ENCODE assay signal across 14 cellular contexts in genomic region chr7:8434290-8435002, GRCh38. TPM values are rescaled to one million over a fixed set of nuclear protein-coding genes. Genes with fewer than 3 reads are reported as not detected.
A peak's percentile ranks its signal among the peaks of the same experiment; 100 is the strongest.
DNase-seq lines count a peak whose midpoint lies in the region; ATAC-seq and TF ChIP-seq lines count a peak whose summit lies in the region.
"Had no signal": no experiment of that assay in that cellular context is flagged by ENCODE, and none has a peak within 500 bp of the region (broad histone marks: within the 10 kb centered on the region; RNA-seq: fewer than 3 reads in every experiment).

No MANE protein-coding gene starts in this region.

- H3K36me3 Mint-ChIP-seq in activated CD4-positive, alpha-beta T cell treated with anti-CD3 and anti-CD28 coated beads, Interleukin-2, amount 10 ng/mL, durations not matched to agents 7 days and 5 days (ENCODE audit: low read depth), result peaks cover 1% of the 10 kb centered on the region

- no peaks in the 10 kb centered on the region; the same call in 1 of the 2 replicates for H3K36me3 ChIP-seq in Panc1 (ENCODE audit: control insufficient read depth, insufficient read depth, low read length)
- H3K36me3 ChIP-seq in iPS-15b (ENCODE audit: control insufficient read depth, insufficient read depth, low read length), result no peaks in the 10 kb centered on the region
- H3K36me3 ChIP-seq in spleen, result no peaks in the 10 kb centered on the region
- H3K36me3 ChIP-seq: thyroid gland had no signal

- ATAC-seq in Panc1, result peak; percentile 61
- ATAC-seq: HCT116; naive thymus-derived CD8-positive, alpha-beta T cell had no signal

- H3K4me1 ChIP-seq in Panc1 (ENCODE audit: control insufficient read depth, insufficient read depth, low read length) (peaks cover 5% of the 10 kb centered on the region; the same call in 1 of the 2 replicates), iPS-15b (ENCODE audit: control insufficient read depth, insufficient read depth, low read length) (peaks cover 5% of the 10 kb centered on the region), spleen (peaks cover 0 to 24% (median 8%) of the 10 kb centered on the region in 6 donors)

- H3K9ac ChIP-seq in iPS-15b (ENCODE audit: low read depth, low read length), result no peak overlapping the region

- in situ Hi-C loops in Panc1 (cut with HindIII; ENCODE audit: low pct_unique_long_range_greater_than_20kb, low sequenced_read_pairs) (no loop called here), GM13977 (cut with MboI; ENCODE audit: low pct_unique_long_range_greater_than_20kb, low sequenced_read_pairs, unreplicated experiment) (loop anchor here (25.0 kb wide), 1 partner anchor 278 kb away; no protein-coding TSS in a partner anchor)

- H3K27ac ChIP-seq in Panc1 (ENCODE audit: low read length), result no peak overlapping the region
- H3K27ac ChIP-seq in spleen, result no peak overlapping the region
- H3K27ac ChIP-seq: thyroid gland had no signal

- CTCF ChIA-PET in activated CD4-positive, alpha-beta T cell treated with anti-CD3 and anti-CD28 coated beads, Interleukin-2, amount 10 ng/mL, durations not matched to agents 7 days and 5 days (lab: Charles Lee), result no interaction called here
- CTCF ChIA-PET in Panc1 (lab: Charles Lee), result interaction anchor here (0.6 kb wide), 1 partner anchor 230 kb away, joined by 16 read pairs; no protein-coding TSS in a partner anchor

- H3K4me1 Mint-ChIP-seq in activated CD4-positive, alpha-beta T cell treated with anti-CD3 and anti-CD28 coated beads, Interleukin-2, amount 10 ng/mL, durations not matched to agents 7 days and 5 days, result peaks cover 4% of the 10 kb centered on the region

- H3K9me3 Mint-ChIP-seq in activated CD4-positive, alpha-beta T cell treated with anti-CD3 and anti-CD28 coated beads, Interleukin-2, amount 10 ng/mL, durations not matched to agents 7 days and 5 days, result no peaks in the 10 kb centered on the region

- no peak for TF ChIP-seq CTCF in Panc1 (IDR thresholded peaks at IDR 0.05)
- no peak for TF ChIP-seq CTCF in spleen (IDR thresholded peaks at IDR 0.05 in 8 of 11, conservative IDR thresholded peaks at IDR 0.05 in 3 of 11)
- TF ChIP-seq CTCF in GM13977 (IDR thresholded peaks at IDR 0.05; ENCODE audit: extremely low read depth, insufficient read depth, missing control alignments), result no peak

- peaks cover 75% of the 10 kb centered on the region for H3K27me3 Mint-ChIP-seq in activated CD4-positive, alpha-beta T cell treated with anti-CD3 and anti-CD28 coated beads, Interleukin-2, amount 10 ng/mL, durations not matched to agents 7 days and 5 days

- peak overlapping the region; percentile 54 for H3K27ac Mint-ChIP-seq in activated CD4-positive, alpha-beta T cell treated with anti-CD3 and anti-CD28 coated beads, Interleukin-2, amount 10 ng/mL, durations not matched to agents 7 days and 5 days

- intact Hi-C loops in Panc1 (cut with micrococcal nuclease; ENCODE audit: unreplicated experiment), result loop anchor here (5.0 kb wide), 1 partner anchor 658 kb away; no protein-coding TSS in a partner anchor
- intact Hi-C loops in spleen (cut with DNase I; ENCODE audit: low total_unique reads), result no loop called here

- POLR2A ChIA-PET in activated CD4-positive, alpha-beta T cell treated with anti-CD3 and anti-CD28 coated beads, Interleukin-2, amount 10 ng/mL, durations not matched to agents 7 days and 5 days (lab: Charles Lee), result no interaction called here
- POLR2A ChIA-PET in Panc1 (lab: Charles Lee), result no interaction called here

- no peaks in the 10 kb centered on the region for H3K9me3 ChIP-seq in Panc1 (ENCODE audit: control insufficient read depth, insufficient read depth, low read depth, low read length)
- H3K9me3 ChIP-seq in iPS-15b (ENCODE audit: control insufficient read depth, insufficient read depth, low read length), result no peaks in the 10 kb centered on the region
- H3K9me3 ChIP-seq in spleen, result no peaks in the 10 kb centered on the region
- H3K9me3 ChIP-seq: thyroid gland had no signal

- 4 to 7% (median 6%) methylated on average over 45 to 46 of the region's 46 CpGs for WGBS in spleen, 5 donors

- peaks cover 39% of the 10 kb centered on the region for H3K27me3 ChIP-seq in Panc1 (ENCODE audit: control insufficient read depth, insufficient read depth, low read length)
- peaks cover 93% of the 10 kb centered on the region for H3K27me3 ChIP-seq in iPS-15b (ENCODE audit: control insufficient read depth, insufficient read depth, low read length)
- H3K27me3 ChIP-seq in spleen (replicated peaks in 1 of 7), result peaks cover 20 to 100% (median 80%) of the 10 kb centered on the region in 7 donors

- DNase-seq in activated CD4-positive, alpha-beta T cell treated with anti-CD3 and anti-CD28 coated beads, Interleukin-2, amount 10 ng/mL, durations not matched to agents 7 days and 5 days, result no peak
- no peak for DNase-seq in activated CD4-positive, alpha-beta T cell treated with anti-CD3 and anti-CD28 coated beads for 1 hour
- DNase-seq in Panc1 (ENCODE audit: low read depth, low spot score) (no peak), spleen (peak; percentile 40), NCI-H1105 (lab: John Stamatoyannopoulos, UW) (no peak), DMS153 treated with DMSO at 0.1 percent for 48 hours (lab: John Stamatoyannopoulos, UW; ENCODE audit: unreplicated experiment) (no peak), GM13977 (ENCODE audit: low spot score) (no peak)
- DNase-seq: activated CD4-positive, alpha-beta T cell treated with anti-CD3 and anti-CD28 coated beads for 4 hours; kidney glomerular epithelial cell; naive thymus-derived CD8-positive, alpha-beta T cell; NCI-H187 treated with DMSO at 0.1 percent for 48 hours had no signal

- H3K4me3 Mint-ChIP-seq in activated CD4-positive, alpha-beta T cell treated with anti-CD3 and anti-CD28 coated beads, Interleukin-2, amount 10 ng/mL, durations not matched to agents 7 days and 5 days, result no peak overlapping the region

- no peak for TF ChIP-seq POLR2A in spleen (IDR thresholded peaks at IDR 0.05)

- H3K4me3 ChIP-seq in Panc1 (ENCODE audit: low read depth in 2 of 2, low read length in 2 of 2) (no peak overlapping the region), iPS-15b (ENCODE audit: low read depth, low read length) (peak overlapping the region; percentile 69), spleen (peak overlapping the region in 1 of 8 donors; percentile 32)
- H3K4me3 ChIP-seq: thyroid gland had no signal

- no TSS peak for BruUV-seq in Panc1 (replicated peaks; lab: Mats Ljungman, UMichigan)

RNA-seq across cellular contexts. Expression of gene NXPH1, which starts 1.0 kb away (rescaled TPM):
- total RNA-seq in activated CD4-positive, alpha-beta T cell treated with anti-CD3 and anti-CD28 coated beads, Interleukin-2, amount 10 ng/mL, durations not matched to agents 7 days and 5 days, result not detected
- total RNA-seq in Panc1 (2021; ENCODE audit: unreplicated experiment) (not detected), spleen (not detected)
- not detected for polyA plus RNA-seq in Panc1 (2012; ENCODE audit: insufficient read length)
- not detected for polyA plus RNA-seq in spleen
- total RNA-seq: naive thymus-derived CD8-positive, alpha-beta T cell; thyroid gland had no signal
- polyA plus RNA-seq: naive thymus-derived CD8-positive, alpha-beta T cell had no signal
